ENCODE assay signal across 2 cellular contexts in genomic region chr19:40901975-40902750, GRCh38. TPM values are rescaled to one million over a fixed set of nuclear protein-coding genes. Genes with fewer than 3 reads are reported as not detected.
"Had no signal": no experiment of that assay in that cellular context is flagged by ENCODE, and none has a peak within 500 bp of the region (broad histone marks: within the 10 kb centered on the region; RNA-seq: fewer than 3 reads in every experiment).

No MANE protein-coding gene starts in this region.

RNA-seq across cellular contexts. Expression of gene CYP2A7, which starts 20.1 kb away (rescaled TPM):
- total RNA-seq: G401, GM12878 had no signal
- polyA plus RNA-seq: GM12878 had no signal

RNA-seq across cellular contexts. Expression of gene CYP2A6, which starts 51.9 kb away (rescaled TPM):
- total RNA-seq: G401 had no signal
- polyA plus RNA-seq: GM12878 had no signal
